ENCODE assay signal across 18 cellular contexts in the genomic region with DNA sequence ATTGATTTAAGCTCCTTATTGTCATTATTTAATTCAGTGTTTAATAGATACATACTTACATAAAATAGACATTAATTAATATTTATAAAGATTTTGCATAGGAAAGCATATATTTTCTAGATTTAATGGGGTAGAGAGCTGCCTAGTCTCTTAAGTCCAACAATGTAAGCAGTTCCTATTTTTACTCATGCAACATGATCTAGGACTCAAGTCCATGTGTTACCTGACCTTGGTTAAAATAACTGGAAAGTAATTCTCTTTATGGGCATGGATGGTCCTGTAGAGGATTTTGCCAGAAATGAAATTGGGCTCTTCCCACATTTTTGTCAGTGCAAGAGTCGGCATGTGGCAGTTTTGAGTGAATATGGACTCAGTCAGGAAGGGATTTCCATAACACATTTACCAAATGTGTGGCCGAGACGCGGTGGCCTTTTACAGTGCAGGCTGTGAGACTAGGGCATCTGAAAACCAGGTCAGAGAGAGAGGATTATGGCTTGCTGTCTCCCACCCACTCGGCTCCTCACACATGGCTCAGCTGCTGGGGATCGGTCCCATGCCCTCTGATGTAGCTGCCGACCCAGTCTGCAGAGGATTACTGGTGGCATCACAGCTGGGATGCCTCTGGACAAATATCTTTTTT. TPM values are rescaled to one million over a fixed set of nuclear protein-coding genes. Genes with fewer than 3 reads are reported as not detected.
DNase-seq lines count a peak whose midpoint lies in the region; ATAC-seq and TF ChIP-seq lines count a peak whose summit lies in the region.
"Had no signal": no experiment of that assay in that cellular context is flagged by ENCODE, and none has a peak within 500 bp of the region (broad histone marks: within the 10 kb centered on the region; RNA-seq: fewer than 3 reads in every experiment).

No MANE protein-coding gene starts in this region.

- DNase-seq in left ventricle myocardium inferior (no peak), left cardiac atrium (no peak), smooth muscle cell (lab: John Stamatoyannopoulos, UW; ENCODE audit: unreplicated experiment) (no peak), DMS53 (lab: John Stamatoyannopoulos, UW) (no peak)
- no peak for DNase-seq in activated naive CD8-positive, alpha-beta T cell treated with anti-CD3 and anti-CD28 coated beads, Interleukin-2, amount 50 U/mL, for 24 hours
- DNase-seq: COR-L47, DMS79, GOT3, HFFc6, Karpas-422, NCI-H187 treated with DMSO at 0.1 percent for 48 hours, NCI-H2171, NCI-H446 treated with DMSO at 0.1 percent for 48 hours, RPMI8226 had no signal

- no peak overlapping the region for H2AFZ ChIP-seq in smooth muscle cell (ENCODE audit: low read depth)

- H3K4me3 Mint-ChIP-seq in brain, result peak overlapping the region in 2 of 5 experiments; percentile 5 to 53
- H3K4me3 Mint-ChIP-seq in nephron, result peak overlapping the region in 2 of 3 experiments; percentile 26 to 48
- H3K4me3 Mint-ChIP-seq in activated naive CD8-positive, alpha-beta T cell treated with anti-CD3 and anti-CD28 coated beads, Interleukin-2, amount 50 U/mL, for 24 hours, result no peak overlapping the region
- H3K4me3 Mint-ChIP-seq: CD14-positive monocyte, HFFc6 had no signal

- H3K9me3 ChIP-seq in left ventricle myocardium inferior (replicated peaks), result no peaks in the 10 kb centered on the region
- H3K9me3 ChIP-seq in smooth muscle cell (replicated peaks; ENCODE audit: low read depth), result no peaks in the 10 kb centered on the region

- H3K4me3 ChIP-seq in left ventricle myocardium inferior (no peak overlapping the region), smooth muscle cell (no peak overlapping the region)

- H3K27ac ChIP-seq in left ventricle myocardium inferior (replicated peaks) (peak overlapping the region; percentile 58), smooth muscle cell (ENCODE audit: low read depth) (no peak overlapping the region)

- no peaks in the 10 kb centered on the region for H3K36me3 Mint-ChIP-seq in brain
- no peaks in the 10 kb centered on the region for H3K36me3 Mint-ChIP-seq in nephron (ENCODE audit: low read depth)
- no peaks in the 10 kb centered on the region for H3K36me3 Mint-ChIP-seq in activated naive CD8-positive, alpha-beta T cell treated with anti-CD3 and anti-CD28 coated beads, Interleukin-2, amount 50 U/mL, for 24 hours (ENCODE audit: low read depth)
- H3K36me3 Mint-ChIP-seq: CD14-positive monocyte had no signal

- no peaks in the 10 kb centered on the region for H3K9me3 Mint-ChIP-seq in brain
- H3K9me3 Mint-ChIP-seq in nephron, result no peaks in the 10 kb centered on the region
- no peaks in the 10 kb centered on the region for H3K9me3 Mint-ChIP-seq in activated naive CD8-positive, alpha-beta T cell treated with anti-CD3 and anti-CD28 coated beads, Interleukin-2, amount 50 U/mL, for 24 hours
- H3K9me3 Mint-ChIP-seq: CD14-positive monocyte, HFFc6 had no signal

- H3K36me3 ChIP-seq in left ventricle myocardium inferior (no peaks in the 10 kb centered on the region), smooth muscle cell (ENCODE audit: low read depth) (no peaks in the 10 kb centered on the region)

- no peak overlapping the region for H3K9ac ChIP-seq in smooth muscle cell (ENCODE audit: low read depth)

- WGBS in smooth muscle cell (ENCODE audit: low lambda C conversion rate), result 50% methylated on average over 7 of the region's 7 CpGs

- H3F3A ChIP-seq in smooth muscle cell (ENCODE audit: low read depth), result no peaks in the 10 kb centered on the region

- H4K20me1 ChIP-seq in smooth muscle cell (ENCODE audit: low read depth), result no peaks in the 10 kb centered on the region

- H3K27me3 ChIP-seq in left ventricle myocardium inferior (ENCODE audit: low read depth) (no peaks in the 10 kb centered on the region), smooth muscle cell (ENCODE audit: low read depth) (peaks cover 4% of the 10 kb centered on the region)

- H3K27me3 Mint-ChIP-seq in brain (peaks cover 4% of the 10 kb centered on the region), nephron (ENCODE audit: low read depth) (peaks cover 5% of the 10 kb centered on the region)
- peaks cover 9% of the 10 kb centered on the region for H3K27me3 Mint-ChIP-seq in activated naive CD8-positive, alpha-beta T cell treated with anti-CD3 and anti-CD28 coated beads, Interleukin-2, amount 50 U/mL, for 24 hours

- peak overlapping the region in 3 of 5 experiments; percentile 50 to 87 (median 70) for H3K27ac Mint-ChIP-seq in brain
- peak overlapping the region; percentile 43 to 62 (median 57) for H3K27ac Mint-ChIP-seq in nephron
- H3K27ac Mint-ChIP-seq in activated naive CD8-positive, alpha-beta T cell treated with anti-CD3 and anti-CD28 coated beads, Interleukin-2, amount 50 U/mL, for 24 hours, result no peak overlapping the region
- H3K27ac Mint-ChIP-seq: CD14-positive monocyte, HFFc6 had no signal

- no peaks in the 10 kb centered on the region for H3K79me2 ChIP-seq in smooth muscle cell (ENCODE audit: low read depth)

- H3K4me2 ChIP-seq in smooth muscle cell, result peak overlapping the region; percentile 14

- intact Hi-C loops in left ventricle myocardium inferior (cut with micrococcal nuclease), result no loop called here
- intact Hi-C loops in left cardiac atrium (cut with DNase I), result loop anchor here in 1 of 2 donors (10.0 kb wide), 1 partner anchor 131 kb away; no protein-coding TSS in a partner anchor

- TF ChIP-seq CTCF in left ventricle myocardium inferior (IDR thresholded peaks at IDR 0.05; ENCODE audit: borderline replicate concordance), result no peak
- no peak for TF ChIP-seq CTCF in brain (conservative IDR thresholded peaks at IDR 0.05)
- no peak for TF ChIP-seq CTCF in nephron (IDR thresholded peaks at IDR 0.05; ENCODE audit: unreplicated experiment in 3 of 3)
- no peak for TF ChIP-seq CTCF in smooth muscle cell (IDR thresholded peaks at IDR 0.05; ENCODE audit: borderline replicate concordance, insufficient read depth, poor library complexity, severe bottlenecking)

- peaks cover 14% of the 10 kb centered on the region for H3K4me1 Mint-ChIP-seq in brain
- H3K4me1 Mint-ChIP-seq in nephron, result peaks cover 8% of the 10 kb centered on the region
- peaks cover under 1% of the 10 kb centered on the region for H3K4me1 Mint-ChIP-seq in activated naive CD8-positive, alpha-beta T cell treated with anti-CD3 and anti-CD28 coated beads, Interleukin-2, amount 50 U/mL, for 24 hours

- ATAC-seq in left cardiac atrium (no peak), GM21381 (IDR thresholded peaks at IDR 0.05; ENCODE audit: unreplicated experiment) (no peak)
- no peak for ATAC-seq in activated naive CD8-positive, alpha-beta T cell treated with anti-CD3 and anti-CD28 coated beads, Interleukin-2, amount 50 U/mL, for 24 hours

- H3K4me1 ChIP-seq in left ventricle myocardium inferior (peaks cover 8% of the 10 kb centered on the region), smooth muscle cell (ENCODE audit: low read depth) (no peaks in the 10 kb centered on the region)

RNA-seq across cellular contexts. Expression of gene KIF1B, which starts 6.2 kb away (rescaled TPM):
- 78.4 TPM for total RNA-seq in left ventricle myocardium inferior
- 10 to 100 TPM; 46.1 to 54.2 TPM for total RNA-seq in left cardiac atrium
- 87.7 TPM for polyA plus RNA-seq in brain (ENCODE audit: insufficient read depth, low read depth, low replicate concordance)
- 29.6 and 34.3 TPM in 2 replicates for total RNA-seq in smooth muscle cell
- 9.1 and 15.1 TPM in 2 replicates for polyA plus RNA-seq in smooth muscle cell
